ENCODE assay signal across 8 cellular contexts in genomic region chr16:54930034-54930938, GRCh38. TPM values are rescaled to one million over a fixed set of nuclear protein-coding genes. Genes with fewer than 3 reads are reported as not detected.
A peak's percentile ranks its signal among the peaks of the same experiment; 100 is the strongest.
DNase-seq lines count a peak whose midpoint lies in the region; ATAC-seq and TF ChIP-seq lines count a peak whose summit lies in the region.

Gene IRX5 (plus strand): TSS chr16:54930865. CDS start chr16:54931199, 334 bp downstream.

- H3K4me1 Mint-ChIP-seq in CD8-positive, alpha-beta T cell (ENCODE audit: low read depth): peaks cover 33% of the 10 kb centered on the region
- peaks cover 42% of the 10 kb centered on the region for H3K4me1 Mint-ChIP-seq in WTC11

- no peak for ATAC-seq in CD8-positive, alpha-beta T cell
- ATAC-seq in WTC11: peak; percentile 38
- no peak for ATAC-seq in GM21390 (IDR thresholded peaks at IDR 0.05; ENCODE audit: unreplicated experiment)

- H3K4me3 Mint-ChIP-seq in CD8-positive, alpha-beta T cell: peak within 1 kb of the TSS; percentile 90
- H3K4me3 Mint-ChIP-seq in WTC11: peak within 1 kb of the TSS; percentile 97

- H3K36me3 Mint-ChIP-seq in CD8-positive, alpha-beta T cell: peaks cover 6% of the 10 kb centered on the region
- H3K36me3 Mint-ChIP-seq in WTC11: peaks cover 2% of the 10 kb centered on the region; the same call in 1 of the 2 replicates

- no peak for TF ChIP-seq EP300 in suprapubic skin (IDR thresholded peaks at IDR 0.05)

- POLR2A ChIA-PET in CD8-positive, alpha-beta T cell (lab: Charles Lee): no interaction called here
- POLR2A ChIA-PET in WTC11 (lab: Charles Lee): no interaction called here

- CTCF ChIA-PET in CD8-positive, alpha-beta T cell (lab: Charles Lee): no interaction called here
- CTCF ChIA-PET in WTC11 (lab: Charles Lee): interaction anchor here (0.6 to 2.4 kb wide), 10 partner anchors 10 to 648 kb away, joined by 3 to 11 read pairs (median 5); partner anchors contain the start of genes IRX3 and IRX6

- TF ChIP-seq CTCF in CD8-positive, alpha-beta T cell (IDR thresholded peaks at IDR 0.05): no peak
- TF ChIP-seq CTCF in HFF-Myc (IDR thresholded peaks at IDR 0.05; ENCODE audit: low read depth, low read length, missing control alignments): no peak
- no peak for TF ChIP-seq CTCF in WTC11 (IDR thresholded peaks at IDR 0.05)
- peak in 1 of 2 donors; percentile 16 for TF ChIP-seq CTCF in suprapubic skin (IDR thresholded peaks at IDR 0.05)

- H3K27ac ChIP-seq in CD8-positive, alpha-beta T cell (ENCODE audit: low read depth, low read length): no peak within 1 kb of the TSS
- peak within 1 kb of the TSS; percentile 95 to 97 for H3K27ac ChIP-seq in esophagus (ENCODE audit: low read depth in 2 of 2, low read length in 1 of 2)
- peak within 1 kb of the TSS; percentile 96 for H3K27ac ChIP-seq in suprapubic skin

- H3K4me3 ChIP-seq in CD8-positive, alpha-beta T cell (ENCODE audit: low read depth, low read length): peak within 1 kb of the TSS; percentile 48
- peak within 1 kb of the TSS; percentile 82 for H3K4me3 ChIP-seq in HFF-Myc (replicated peaks; ENCODE audit: low read depth, low read length)
- peak within 1 kb of the TSS; percentile 88 to 97 for H3K4me3 ChIP-seq in esophagus (ENCODE audit: low read depth in 1 of 2, low read length in 2 of 2)
- peak within 1 kb of the TSS; percentile 75 for H3K4me3 ChIP-seq in suprapubic skin

- DNase-seq in CD8-positive, alpha-beta T cell: no peak
- DNase-seq in HFF-Myc (ENCODE audit: extremely low read depth, low read depth) (peak; percentile 83), NCI-H345 treated with DMSO at 0.1 percent for 48 hours (lab: John Stamatoyannopoulos, UW; ENCODE audit: unreplicated experiment) (peak; percentile 78), WTC11 (ENCODE audit: low spot score) (peak; percentile 84), mucosa of gallbladder (ENCODE audit: low spot score) (peak; percentile 84), suprapubic skin (ENCODE audit: low spot score in 2 of 2) (peak; percentile 96 to 97)

- H3K36me3 ChIP-seq in CD8-positive, alpha-beta T cell (ENCODE audit: insufficient read depth, low read length): no peaks in the 10 kb centered on the region
- H3K36me3 ChIP-seq in esophagus (ENCODE audit: control insufficient read depth in 2 of 2, insufficient read depth in 2 of 2, low read length in 1 of 2) (peaks cover 0 to 5% of the 10 kb centered on the region in 2 donors), suprapubic skin (no peaks in the 10 kb centered on the region)

- intact Hi-C loops in CD8-positive, alpha-beta T cell (cut with DNase I, micrococcal nuclease): loop anchor here (5.0 to 10.0 kb wide), 2 partner anchors 1262 to 1795 kb away; partner anchors contain the start of gene GNAO1 (in 1 of the 2)

- peaks cover 2% of the 10 kb centered on the region for H3K9me3 Mint-ChIP-seq in CD8-positive, alpha-beta T cell
- no peaks in the 10 kb centered on the region for H3K9me3 Mint-ChIP-seq in WTC11

- WGBS in esophagus, 2 donors: 1% methylated on average over 68 to 71 of the region's 71 CpGs
- WGBS in suprapubic skin: 0% methylated on average over 36 of the region's 71 CpGs

- TF ChIP-seq POLR2A in suprapubic skin (IDR thresholded peaks at IDR 0.05): peak in 1 of 2 donors; percentile 39

- H3K27ac Mint-ChIP-seq in CD8-positive, alpha-beta T cell: peak within 1 kb of the TSS; percentile 47
- peak within 1 kb of the TSS; percentile 68; the same call in 1 of the 2 replicates for H3K27ac Mint-ChIP-seq in WTC11

- peaks cover 63% of the 10 kb centered on the region for H3K27me3 Mint-ChIP-seq in CD8-positive, alpha-beta T cell (ENCODE audit: low read depth)
- peaks cover 89% of the 10 kb centered on the region for H3K27me3 Mint-ChIP-seq in WTC11 (ENCODE audit: low read depth)

- H3K27me3 ChIP-seq in CD8-positive, alpha-beta T cell (ENCODE audit: insufficient read depth, low read length): peaks cover 54% of the 10 kb centered on the region
- H3K27me3 ChIP-seq in esophagus (ENCODE audit: control insufficient read depth in 1 of 2, insufficient read depth in 2 of 2, low read length in 2 of 2) (peaks cover 0 to 13% of the 10 kb centered on the region in 2 donors), suprapubic skin (peaks cover 35% of the 10 kb centered on the region)

- H3K4me1 ChIP-seq in CD8-positive, alpha-beta T cell (ENCODE audit: insufficient read depth, low read length): peaks cover 28% of the 10 kb centered on the region
- H3K4me1 ChIP-seq in esophagus (ENCODE audit: control insufficient read depth in 2 of 2, insufficient read depth in 2 of 2, low read length in 1 of 2): no peaks in the 10 kb centered on the region
- H3K4me1 ChIP-seq in suprapubic skin: peaks cover 36% of the 10 kb centered on the region

- H3K9me3 ChIP-seq in CD8-positive, alpha-beta T cell (ENCODE audit: low read length): no peaks in the 10 kb centered on the region
- H3K9me3 ChIP-seq in esophagus (ENCODE audit: control insufficient read depth in 2 of 2, insufficient read depth in 1 of 2, low read depth in 1 of 2, low read length in 1 of 2) (peaks cover 0 to 2% of the 10 kb centered on the region in 2 donors), suprapubic skin (no peaks in the 10 kb centered on the region)

TF ChIP-seq in WTC11, 78 proteins besides CTCF, POLR2A, EP300 and RAD21:
- TF ChIP-seq IRF2 (CRISPR knock-in tag; IDR thresholded peaks at IDR 0.05; ENCODE audit: borderline replicate concordance, low read depth) (no peak), ATF1 (CRISPR knock-in tag; IDR thresholded peaks at IDR 0.05) (no peak), ARID4B (CRISPR knock-in tag; IDR thresholded peaks at IDR 0.05; ENCODE audit: borderline replicate concordance) (peak; percentile 15; the same call in 1 of the 2 replicates), ZNF263 (CRISPR knock-in tag; IDR thresholded peaks at IDR 0.05; ENCODE audit: low read depth) (peak; percentile 50; the same call in 1 of the 2 replicates), FOXK1 (CRISPR knock-in tag; IDR thresholded peaks at IDR 0.05) (peak; percentile 20; the same call in 1 of the 2 replicates), ZNF423 (CRISPR knock-in tag; IDR thresholded peaks at IDR 0.05) (peak; percentile 23; the same call in 1 of the 2 replicates), ELF4 (CRISPR knock-in tag; IDR thresholded peaks at IDR 0.05; ENCODE audit: low read depth) (no peak), ZBTB43 (CRISPR knock-in tag; IDR thresholded peaks at IDR 0.05) (no peak), FOXP4 (CRISPR knock-in tag; IDR thresholded peaks at IDR 0.05) (0 out of 2 replicates have a peak, but pooled peaks have one; percentile 25)
TF ChIP-seq in WTC11: peak in this region for 5.

RNA-seq across cellular contexts. Expression of gene IRX5, which starts in this region (rescaled TPM):
- not detected for total RNA-seq in CD8-positive, alpha-beta T cell
- 0.35 to 0.48 TPM (median 0.44 TPM) in 3 replicates for total RNA-seq in WTC11 (2021)
- 10 to 100 TPM in 1 of 2 donors, 1 to 10 TPM in 1; 8.9 to 19.6 TPM for polyA plus RNA-seq in esophagus
- 0.12 TPM for total RNA-seq in mucosa of gallbladder
- 10 to 100 TPM; 41.3 to 64.8 (median 51.6) TPM for total RNA-seq in suprapubic skin

Comparison
In these comparisons a context has a peak if more than half of its experiments do, and no peak if none do; other contexts are left out.
1. RNA of gene IRX5 (total RNA-seq): 41.3 to 64.8 TPM in suprapubic skin; 0.35 to 0.48 TPM in WTC11, 0.12 TPM in mucosa of gallbladder (single experiment) and not detected in CD8-positive, alpha-beta T cell; every median in the first group is over 10 times any median in the second.
2. Peak in DNase-seq and ATAC-seq in WTC11; RNA of the gene not detected or under 1 TPM.
3. Peak in DNase-seq in mucosa of gallbladder; RNA of the gene not detected or under 1 TPM.
4. DNase-seq: peak in HFF-Myc (single experiment), NCI-H345 treated with DMSO at 0.1 percent for 48 hours (single experiment) and suprapubic skin (2 of 2); none in CD8-positive, alpha-beta T cell (0 of 7).
5. Peak in every context shown above with its lines, with median percentiles within 50 percentile points of each other: H3K4me3 ChIP-seq.